Comparison of ENCODE assay signal across 12 cellular contexts in the genomic region with DNA sequence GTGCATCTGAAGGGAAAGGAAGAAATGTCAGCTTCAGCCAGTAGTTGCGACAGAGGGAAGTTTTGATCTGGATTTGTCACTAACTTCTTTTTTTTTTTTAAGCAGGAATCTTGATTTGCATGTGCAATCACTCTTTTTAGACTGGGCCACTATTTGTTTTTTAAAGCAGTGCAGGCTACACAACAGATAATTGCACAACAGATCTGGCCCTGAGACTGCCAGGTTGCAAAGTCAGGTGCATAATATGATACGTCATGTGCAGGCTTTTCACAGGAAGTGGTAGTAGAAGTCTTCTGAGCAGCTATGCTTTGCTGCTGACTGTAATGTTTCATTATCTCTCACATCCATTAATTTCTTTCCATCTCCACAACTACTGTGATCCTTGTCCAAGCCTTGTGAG. TPM values are rescaled to one million over a fixed set of nuclear protein-coding genes. Genes with fewer than 3 reads are reported as not detected.
DNase-seq lines count a peak whose midpoint lies in the region; ATAC-seq and TF ChIP-seq lines count a peak whose summit lies in the region.
"Had no signal": no experiment of that assay in that cellular context is flagged by ENCODE, and none has a peak within 500 bp of the region (broad histone marks: within the 10 kb centered on the region; RNA-seq: fewer than 3 reads in every experiment).

No MANE protein-coding gene starts in this region.

- no peak overlapping the region for H3K9ac ChIP-seq in mammary epithelial cell (ENCODE audit: insufficient read depth, low read length)

- H3K79me2 ChIP-seq in mammary epithelial cell (ENCODE audit: insufficient read depth, low read length) = peaks cover 7% of the 10 kb centered on the region

- no peak overlapping the region for H3K27ac ChIP-seq in mammary epithelial cell (ENCODE audit: insufficient read depth, low read depth, low read length)
- H3K27ac ChIP-seq: heart right ventricle, tibial artery had no signal

- no peaks in the 10 kb centered on the region for H3K9me3 Mint-ChIP-seq in activated naive CD4-positive, alpha-beta T cell treated with anti-CD3 and anti-CD28 coated beads, Interleukin-2, amount 50 U/mL, for 24 hours
- no peaks in the 10 kb centered on the region for H3K9me3 Mint-ChIP-seq in stimulated activated naive CD8-positive, alpha-beta T cell treated with anti-CD3 and anti-CD28 coated beads, Interleukin-15, amount 100 ng/mL, for 72 hours

- H3K27me3 Mint-ChIP-seq in activated naive CD4-positive, alpha-beta T cell treated with anti-CD3 and anti-CD28 coated beads, Interleukin-2, amount 50 U/mL, for 24 hours = no peaks in the 10 kb centered on the region
- H3K27me3 Mint-ChIP-seq in stimulated activated naive CD8-positive, alpha-beta T cell treated with anti-CD3 and anti-CD28 coated beads, Interleukin-15, amount 100 ng/mL, for 72 hours = no peaks in the 10 kb centered on the region

- WGBS in mammary epithelial cell (ENCODE audit: low coverage, missing lambda C conversion rate) = 91% methylated on average over 2 of the region's 2 CpGs

- ATAC-seq in HG03469 (IDR thresholded peaks at IDR 0.05; ENCODE audit: unreplicated experiment) (peak; percentile 87), Right ventricle myocardium superior (ENCODE audit: poor library complexity) (no peak)
- ATAC-seq in stimulated activated naive CD8-positive, alpha-beta T cell treated with anti-CD3 and anti-CD28 coated beads, Interleukin-15, amount 100 ng/mL, for 72 hours = peak; percentile 90

- intact Hi-C loops in mammary epithelial cell (cut with micrococcal nuclease) (loop anchor here (2.0 kb wide), 1 partner anchor 35 kb away; no protein-coding TSS in a partner anchor), Right ventricle myocardium superior (cut with DNase I) (no loop called here)

- no peak overlapping the region for H2AFZ ChIP-seq in mammary epithelial cell (ENCODE audit: low read depth, low read length)

- peaks cover 4% of the 10 kb centered on the region for H3K4me1 ChIP-seq in mammary epithelial cell (ENCODE audit: insufficient read depth, low read length)

- no peaks in the 10 kb centered on the region for H3K9me3 ChIP-seq in mammary epithelial cell (replicated peaks; ENCODE audit: insufficient read depth, low read length)
- H3K9me3 ChIP-seq: heart right ventricle, tibial artery had no signal

- no peaks in the 10 kb centered on the region for H3K27me3 ChIP-seq in mammary epithelial cell (ENCODE audit: insufficient read depth, low read length)
- H3K27me3 ChIP-seq: heart right ventricle, tibial artery had no signal

- H3K27ac Mint-ChIP-seq in activated naive CD4-positive, alpha-beta T cell treated with anti-CD3 and anti-CD28 coated beads, Interleukin-2, amount 50 U/mL, for 24 hours = peak overlapping the region; percentile 94
- H3K27ac Mint-ChIP-seq in stimulated activated naive CD8-positive, alpha-beta T cell treated with anti-CD3 and anti-CD28 coated beads, Interleukin-15, amount 100 ng/mL, for 72 hours = peak overlapping the region; percentile 14 to 93

- peaks cover 31% of the 10 kb centered on the region for H3K4me1 Mint-ChIP-seq in activated naive CD4-positive, alpha-beta T cell treated with anti-CD3 and anti-CD28 coated beads, Interleukin-2, amount 50 U/mL, for 24 hours
- peaks cover 21% of the 10 kb centered on the region for H3K4me1 Mint-ChIP-seq in stimulated activated naive CD8-positive, alpha-beta T cell treated with anti-CD3 and anti-CD28 coated beads, Interleukin-15, amount 100 ng/mL, for 72 hours

- no peak overlapping the region for H3K4me3 ChIP-seq in mammary epithelial cell (replicated peaks in 1 of 3; ENCODE audit: insufficient read depth in 1 of 3, low read depth in 2 of 3, low read length in 3 of 3)
- H3K4me3 ChIP-seq: heart right ventricle, tibial artery had no signal

- in situ Hi-C loops in mammary epithelial cell (cut with MboI; ENCODE audit: low sequenced_read_pairs in 2 of 2) = loop anchor here (5.0 kb wide), 1 partner anchor 426 kb away; no protein-coding TSS in a partner anchor

- no peak overlapping the region for H3K4me2 ChIP-seq in mammary epithelial cell (ENCODE audit: insufficient read depth, low read depth, low read length)

- TF ChIP-seq CTCF in mammary epithelial cell (conservative IDR thresholded peaks at IDR 0.05 in 1 of 2, IDR thresholded peaks at IDR 0.05 in 1 of 2; ENCODE audit: extremely low read depth in 1 of 2, insufficient read depth in 1 of 2, low read depth in 1 of 2, low read length in 2 of 2) = no peak

- BruUV-seq in mammary epithelial cell (replicated peaks; lab: Mats Ljungman, UMichigan) = no TSS peak

- no peak for DNase-seq in activated naive CD4-positive, alpha-beta T cell treated with Interleukin-2 at 50 U/mL for 16 hours
- DNase-seq in mammary epithelial cell = peak; percentile 14
- peak in 1 of 2 donors; percentile 19 for DNase-seq in stimulated activated naive CD8-positive, alpha-beta T cell treated with anti-CD3 and anti-CD28 coated beads, Interleukin-15, amount 100 ng/mL, for 72 hours
- no peak for DNase-seq in activated gamma-delta T cell (lab: John Stamatoyannopoulos, UW)
- no peak for DNase-seq in HCEC 1CT
- no peak for DNase-seq in Right ventricle myocardium superior
- DNase-seq: C1 segment of cervical spinal cord, heart right ventricle, tibial artery had no signal

- dilution Hi-C loops in mammary epithelial cell (cut with HindIII; ENCODE audit: low sequenced_read_pairs) = no loop called here

- H3K4me3 Mint-ChIP-seq in activated naive CD4-positive, alpha-beta T cell treated with anti-CD3 and anti-CD28 coated beads, Interleukin-2, amount 50 U/mL, for 24 hours = peak overlapping the region; percentile 62
- H3K4me3 Mint-ChIP-seq in stimulated activated naive CD8-positive, alpha-beta T cell treated with anti-CD3 and anti-CD28 coated beads, Interleukin-15, amount 100 ng/mL, for 72 hours = peak overlapping the region in 1 of 2 donors; percentile 63

- CTCF ChIA-PET in mammary epithelial cell (lab: Charles Lee; ENCODE audit: low non-redundant PET) = interaction anchor here (0.6 kb wide), 1 partner anchor 99 kb away, joined by 6 read pairs; no protein-coding TSS in a partner anchor

- H4K20me1 ChIP-seq in mammary epithelial cell (ENCODE audit: insufficient read depth, low read length) = no peaks in the 10 kb centered on the region

- H3K36me3 Mint-ChIP-seq in activated naive CD4-positive, alpha-beta T cell treated with anti-CD3 and anti-CD28 coated beads, Interleukin-2, amount 50 U/mL, for 24 hours = no peaks in the 10 kb centered on the region

- no peaks in the 10 kb centered on the region for H3K36me3 ChIP-seq in mammary epithelial cell (ENCODE audit: insufficient read depth, low read length)

RNA-seq across cellular contexts. Expression of gene PFDN4, which starts 13.5 kb away (rescaled TPM):
- 10 to 100 TPM; 28.9 to 45.3 TPM for total RNA-seq in mammary epithelial cell
- 28.4 TPM for polyA plus RNA-seq in mammary epithelial cell
- polyA minus RNA-seq in mammary epithelial cell = 0.41 TPM
- 26.8 TPM for total RNA-seq in Right ventricle myocardium superior

RNA-seq across cellular contexts. Expression of gene CYP24A1, which starts 47.6 kb away (rescaled TPM):
- 1 to 10 TPM; 1.3 to 6.2 TPM for total RNA-seq in mammary epithelial cell
- polyA plus RNA-seq in mammary epithelial cell = 4.7 TPM
- polyA minus RNA-seq in mammary epithelial cell = 8.2 TPM
- total RNA-seq in Right ventricle myocardium superior = not detected
- total RNA-seq: chondrocyte, heart right ventricle had no signal
- polyA plus RNA-seq: heart right ventricle had no signal
